ENCODE assay signal across 25 cellular contexts in the genomic region with DNA sequence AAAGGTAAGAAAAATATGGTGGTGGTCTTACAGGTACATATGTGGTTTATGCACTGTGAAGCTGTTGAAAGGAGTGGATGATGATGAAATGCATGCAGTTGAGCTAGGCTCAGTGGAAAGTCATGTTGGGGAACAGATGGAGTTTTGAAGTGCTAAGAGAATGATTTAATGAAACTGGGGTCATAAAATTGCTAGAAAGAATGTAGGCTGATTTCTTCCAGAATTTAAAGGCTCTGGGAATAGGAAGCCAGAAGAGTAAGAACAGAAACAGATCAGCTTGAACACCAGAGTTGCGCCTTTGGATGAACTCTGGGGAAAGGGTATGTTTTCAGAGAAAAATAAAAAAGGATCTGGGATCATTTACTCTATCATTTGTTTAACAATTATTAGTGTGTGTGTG.
"Had no signal": no experiment of that assay in that cellular context is flagged by ENCODE, and none has a peak within 500 bp of the region (broad histone marks: within the 10 kb centered on the region; RNA-seq: fewer than 3 reads in every experiment).

No MANE protein-coding gene starts in this region.

- ATAC-seq: HepG2, Panc1, PC-3 had no signal

- H3K4me2 ChIP-seq: SK-N-SH had no signal

- DNase-seq: IMR-90, Karpas-422, KG1, MG63, NCI-H1092, NCI-H1105 treated with DMSO at 0.1 percent for 48 hours, NCI-H1417 treated with DMSO at 0.1 percent for 48 hours, NCI-H146, NCI-H1694 treated with DMSO at 0.1 percent for 48 hours, NCI-H1930, NCI-H2081, NCI-H2171, NCI-H226, NCI-H446, NCI-H510A, NCI-H524 treated with DMSO at 0.1 percent for 48 hours, NCI-H69, NCI-H774, PC-3, SHP77, SK-N-SH, SW 1271 had no signal

- H3K4me3 ChIP-seq: MG63 had no signal

- H3K27ac ChIP-seq: RWPE1 had no signal

- H3K27me3 ChIP-seq: MG63 had no signal

- H3K9me3 ChIP-seq: MG63, SK-N-SH had no signal

- H3K9ac ChIP-seq: SK-N-SH had no signal
